ENCODE assay signal across 2 cellular contexts in genomic region chr19:4035018-4035566, GRCh38.
TF ChIP-seq lines count a peak whose summit lies in the region.

No MANE protein-coding gene starts in this region.

TF ChIP-seq in K562, 482 proteins besides CTCF, POLR2A, EP300 and RAD21:
- no peak for TF ChIP-seq CHAMP1 (IDR thresholded peaks at IDR 0.05)
- TF ChIP-seq RBM22 (IDR thresholded peaks at IDR 0.05; ENCODE audit: low read depth, low read length, poor library complexity, severe bottlenecking): peak; percentile 73
- 0 out of 2 replicates have a peak, but pooled peaks have one; percentile 24 for TF ChIP-seq POLR2G (IDR thresholded peaks at IDR 0.05; ENCODE audit: low read depth, low read length)
TF ChIP-seq in K562: peak in this region for 2.

TF ChIP-seq in HepG2, 621 proteins besides CTCF, POLR2A, EP300 and RAD21:
- TF ChIP-seq ZNF709 (CRISPR knock-in tag; IDR thresholded peaks at IDR 0.05) (no peak), KMT2A (CRISPR knock-in tag; IDR thresholded peaks at IDR 0.05) (no peak), ZNF646 (CRISPR knock-in tag; IDR thresholded peaks at IDR 0.05) (no peak), ZNF230 (CRISPR knock-in tag; IDR thresholded peaks at IDR 0.05) (no peak), XRCC5 (optimal IDR thresholded peaks at IDR 0.05; ENCODE audit: low read length) (no peak), FOXA3 (CRISPR knock-in tag; IDR thresholded peaks at IDR 0.05) (no peak), ZNF576 (CRISPR knock-in tag; IDR thresholded peaks at IDR 0.05) (no peak), HMGA1 (CRISPR knock-in tag; conservative IDR thresholded peaks at IDR 0.05) (no peak), ZFX (CRISPR knock-in tag; IDR thresholded peaks at IDR 0.05; ENCODE audit: low read depth) (no peak), TCF7L2 (IDR thresholded peaks at IDR 0.05; ENCODE audit: low read depth, low read length) (no peak), ZNF143 (CRISPR knock-in tag; IDR thresholded peaks at IDR 0.05) (no peak), GABPB1 (CRISPR knock-in tag; IDR thresholded peaks at IDR 0.05) (no peak), ZNF281 (CRISPR knock-in tag; IDR thresholded peaks at IDR 0.05; ENCODE audit: borderline replicate concordance) (no peak), SMARCC2 (IDR thresholded peaks at IDR 0.05) (no peak), ZNF235 (CRISPR knock-in tag; IDR thresholded peaks at IDR 0.05; ENCODE audit: borderline replicate concordance) (no peak), ZNF317 (CRISPR knock-in tag; IDR thresholded peaks at IDR 0.05) (no peak), LRRFIP1 (CRISPR knock-in tag; conservative IDR thresholded peaks at IDR 0.05) (no peak), NR2F2 (IDR thresholded peaks at IDR 0.05; ENCODE audit: borderline replicate concordance, low read depth) (no peak)
